Comparison of ENCODE assay signal across 27 cellular contexts in genomic region chr3:127769284-127770081, GRCh38. TPM values are rescaled to one million over a fixed set of nuclear protein-coding genes. Genes with fewer than 3 reads are reported as not detected.
A peak's percentile ranks its signal among the peaks of the same experiment; 100 is the strongest.
DNase-seq lines count a peak whose midpoint lies in the region; ATAC-seq, FAIRE-seq and TF ChIP-seq lines count a peak whose summit lies in the region.
"Had no signal": no experiment of that assay in that cellular context is flagged by ENCODE, and none has a peak within 500 bp of the region (broad histone marks: within the 10 kb centered on the region; RNA-seq: fewer than 3 reads in every experiment).

No MANE protein-coding gene starts in this region.

- CTCF ChIA-PET in A549 (lab: Yijun Ruan, JAX), result interaction anchor here (1.0 to 1.9 kb wide), 4 partner anchors 23 to 202 kb away, joined by 4 to 5 read pairs (median 4); partner anchors contain the start of gene MGLL
- CTCF ChIA-PET in PC-9 (lab: Charles Lee), result interaction anchor here (0.6 kb wide), 1 partner anchor 73 kb away, joined by 7 read pairs; no protein-coding TSS in a partner anchor

- H3K36me3 ChIP-seq in PC-9 (ENCODE audit: low read depth), result 0 out of 2 replicates have a peak, but pooled peaks cover 4% of the 10 kb centered on the region
- H3K36me3 ChIP-seq in fibroblast of lung (ENCODE audit: control insufficient read depth, insufficient read depth, low read length), result no peaks in the 10 kb centered on the region
- H3K36me3 ChIP-seq: prostate gland had no signal

- H3K9me3 ChIP-seq in A549 (no peaks in the 10 kb centered on the region), PC-9 (ENCODE audit: insufficient read depth, low read depth) (peaks cover 9% of the 10 kb centered on the region; the same call in 1 of the 2 replicates), fibroblast of lung (ENCODE audit: control insufficient read depth, insufficient read depth, low read depth, low read length) (no peaks in the 10 kb centered on the region)
- H3K9me3 ChIP-seq: prostate gland had no signal

- BruUV-seq in PC-9 (replicated peaks; lab: Mats Ljungman, UMichigan), result no TSS peak

- WGBS in A549 (ENCODE audit: missing lambda C conversion rate), result 94% methylated on average over 12 of the region's 13 CpGs

- H3K4me3 ChIP-seq in A549 (no peak overlapping the region), PC-9 (no peak overlapping the region), fibroblast of lung (replicated peaks in 1 of 4; ENCODE audit: control extremely low read depth in 1 of 4, insufficient read depth in 1 of 4, low read depth in 3 of 4, low read length in 4 of 4) (no peak overlapping the region)
- H3K4me3 ChIP-seq: BLaER1 treated with 17β-estradiol and CSF1 and Interleukin-3, amounts not matched to agents 10 nM and 100 nM; heart left ventricle; prostate gland; skin epidermis had no signal

- TF ChIP-seq POLR2A in A549 (IDR thresholded peaks at IDR 0.05; ENCODE audit: low read length), result no peak

- peaks cover 11% of the 10 kb centered on the region for H3K36me3 Mint-ChIP-seq in osteocyte (ENCODE audit: unreplicated experiment)
- H3K36me3 Mint-ChIP-seq: T-cell had no signal

- TF ChIP-seq RAD21 in A549 (conservative IDR thresholded peaks at IDR 0.05 in 1 of 2, IDR thresholded peaks at IDR 0.05 in 1 of 2), result no peak

- H3K9me3 Mint-ChIP-seq in osteocyte (ENCODE audit: unreplicated experiment), result peaks cover 7% of the 10 kb centered on the region

- H3K4me2 ChIP-seq in A549 (no peak overlapping the region), PC-9 (peak overlapping the region; percentile 69), fibroblast of lung (ENCODE audit: extremely low read depth, insufficient read depth, low read length) (peak overlapping the region; percentile 8)

- no peaks in the 10 kb centered on the region for H3K9me2 ChIP-seq in PC-9 (ENCODE audit: insufficient read depth)

- H3K4me1 Mint-ChIP-seq in osteocyte (ENCODE audit: unreplicated experiment), result peaks cover 83% of the 10 kb centered on the region
- H3K4me1 Mint-ChIP-seq: T-cell had no signal

- no peak for TF ChIP-seq EP300 in A549 (IDR thresholded peaks at IDR 0.05)

- H2AFZ ChIP-seq in PC-9 (no peak overlapping the region), fibroblast of lung (ENCODE audit: low read length) (no peak overlapping the region)

- no peaks in the 10 kb centered on the region for H3K27me3 ChIP-seq in PC-9 (ENCODE audit: insufficient read depth, low read depth)
- no peaks in the 10 kb centered on the region for H3K27me3 ChIP-seq in fibroblast of lung (ENCODE audit: control insufficient read depth, insufficient read depth, low read length)
- H3K27me3 ChIP-seq: BLaER1 treated with 17β-estradiol and CSF1 and Interleukin-3, amounts not matched to agents 10 nM and 100 nM; heart left ventricle had no signal

- POLR2A ChIA-PET in A549 (lab: Yijun Ruan, JAX) (no interaction called here), PC-9 (lab: Charles Lee; ENCODE audit: unreplicated experiment) (interaction anchor here (0.6 kb wide), 1 partner anchor 21 kb away, joined by 5 read pairs; no protein-coding TSS in a partner anchor)

- H3K27ac Mint-ChIP-seq in osteocyte (ENCODE audit: unreplicated experiment), result peak overlapping the region; percentile 94
- H3K27ac Mint-ChIP-seq: T-cell had no signal

- H3K79me2 ChIP-seq in PC-9 (ENCODE audit: low read depth) (no peaks in the 10 kb centered on the region), fibroblast of lung (ENCODE audit: control insufficient read depth, insufficient read depth, low read length) (peaks cover 63% of the 10 kb centered on the region)

- H4K20me1 ChIP-seq in PC-9 (ENCODE audit: insufficient read depth) (no peaks in the 10 kb centered on the region), fibroblast of lung (ENCODE audit: control insufficient read depth, extremely low read depth, insufficient read depth, low read length) (no peaks in the 10 kb centered on the region)
- H4K20me1 ChIP-seq: BLaER1 treated with 17β-estradiol and CSF1 and Interleukin-3, amounts not matched to agents 10 nM and 100 nM had no signal

- H3K4me1 ChIP-seq in A549 (peaks cover 52% of the 10 kb centered on the region), PC-9 (replicated peaks; ENCODE audit: insufficient read depth) (peaks cover 36% of the 10 kb centered on the region), fibroblast of lung (ENCODE audit: control insufficient read depth, extremely low read depth, insufficient read depth, low read length) (peaks cover 36% of the 10 kb centered on the region)
- H3K4me1 ChIP-seq: prostate gland had no signal

- H3K9ac ChIP-seq in fibroblast of lung (ENCODE audit: insufficient read depth, low read length), result no peak overlapping the region

- FAIRE-seq in A549 (lab: Jason Lieb, UNC) (no peak), RCC 7860 (lab: Jason Lieb, UNC) (no peak)
- FAIRE-seq: endometrium, H54, TTC549 had no signal

- intact Hi-C loops in PC-9 (cut with micrococcal nuclease; ENCODE audit: unreplicated experiment), result no loop called here

- no peaks in the 10 kb centered on the region for H3K27me3 Mint-ChIP-seq in osteocyte (ENCODE audit: unreplicated experiment)

- peaks cover 24% of the 10 kb centered on the region for H3F3A ChIP-seq in PC-9 (ENCODE audit: insufficient read depth, low read depth)

- no peak for ATAC-seq in A549
- no peak for ATAC-seq in GM21381 (IDR thresholded peaks at IDR 0.05; ENCODE audit: unreplicated experiment)
- ATAC-seq in GM21390 (IDR thresholded peaks at IDR 0.05; ENCODE audit: unreplicated experiment), result no peak
- ATAC-seq: activated T-cell treated with anti-CD3 and anti-CD28 coated beads, Interleukin-2, amount 50 U/mL, for 4 hours; T-cell had no signal

- TF ChIP-seq CTCF in A549 (IDR thresholded peaks at IDR 0.05) (no peak), PC-9 (conservative IDR thresholded peaks at IDR 0.05) (no peak), fibroblast of lung (conservative IDR thresholded peaks at IDR 0.05 in 1 of 2, IDR thresholded peaks at IDR 0.05 in 1 of 2; ENCODE audit: low read depth in 1 of 2, low read length in 2 of 2) (no peak), osteocyte (IDR thresholded peaks at IDR 0.05) (no peak)

- H3K4me3 Mint-ChIP-seq in osteocyte (ENCODE audit: unreplicated experiment), result no peak overlapping the region
- H3K4me3 Mint-ChIP-seq: activated T-cell treated with anti-CD3 and anti-CD28 coated beads, Interleukin-2, amount 50 U/mL, for 4 hours; nephron; T-cell had no signal

- DNase-seq in A549 (ENCODE audit: low read depth in 1 of 2, low spot score in 1 of 2) (no peak), PC-9 (no peak), fibroblast of lung (ENCODE audit: low read depth in 2 of 2) (no peak), osteocyte (ENCODE audit: extremely low spot score, unreplicated experiment) (no peak), RCC 7860 (ENCODE audit: low spot score) (no peak), NCI-H187 (lab: John Stamatoyannopoulos, UW) (no peak)
- DNase-seq: ACHN; activated CD4-positive, alpha-beta T cell treated with anti-CD3 and anti-CD28 coated beads for 1 hour; activated naive CD4-positive, alpha-beta T cell; activated T-cell treated with anti-CD3 and anti-CD28 coated beads, Interleukin-2, amount 50 U/mL, for 4 hours; KBM-7; NCI-H1694; NCI-H69; SIG-M5; stimulated activated CD4-positive, alpha-beta T cell treated with anti-CD3 and anti-CD28 coated beads, Interleukin-2, amount 100 ng/mL, for 48 hours; stimulated activated naive CD4-positive, alpha-beta T cell; T-cell had no signal

- H3K27ac ChIP-seq in A549 (peak overlapping the region; percentile 77 to 89), PC-9 (peak overlapping the region; percentile 71), fibroblast of lung (ENCODE audit: insufficient read depth, low read length) (peak overlapping the region; percentile 95)
- H3K27ac ChIP-seq: prostate gland had no signal

TF ChIP-seq in A549, 52 proteins besides CTCF, POLR2A, EP300 and RAD21:
- TF ChIP-seq HOXB5 (CRISPR knock-in tag; IDR thresholded peaks at IDR 0.05) (no peak), PHF8 (IDR thresholded peaks at IDR 0.05; ENCODE audit: borderline replicate concordance, low read depth) (no peak), RARB (CRISPR knock-in tag; IDR thresholded peaks at IDR 0.05) (no peak), ZFP36 (IDR thresholded peaks at IDR 0.05; ENCODE audit: borderline replicate concordance, partially characterized antibody) (no peak), ZSCAN20 (CRISPR knock-in tag; IDR thresholded peaks at IDR 0.05) (no peak), HES2 (IDR thresholded peaks at IDR 0.05) (no peak), HOXA7 (CRISPR knock-in tag; IDR thresholded peaks at IDR 0.05) (no peak)

RNA-seq across cellular contexts. Expression of gene MGLL, which starts 52.8 kb away (rescaled TPM):
- polyA plus RNA-seq in A549 (2011; rRNA removed) (38.5 and 40.2 TPM in 2 replicates), A549 (2017; fragmentation: RNase III; extraction: RNeasy Plus Mini Kit Qiagen cat#74134 plus additional on column Dnase treatment) (32.6 to 41.5 TPM (median 34.5 TPM) in 3 replicates), fibroblast of lung (69.8 and 122 TPM in 2 replicates)
- polyA plus RNA-seq in A549 (2012; cell fraction: cytosol; rRNA removed), result 22.0 and 29.9 TPM in 2 replicates
- polyA plus RNA-seq in A549 (2012; cell fraction: nucleus; rRNA removed), result 21.1 and 25.0 TPM in 2 replicates
- polyA minus RNA-seq in A549 (2011; rRNA and poly(A)+ RNA removed), result 41.6 and 58.3 TPM in 2 replicates
- total RNA-seq in PC-9 (2021) (28.2 and 30.7 TPM in 2 replicates), fibroblast of lung (15.2 and 60.1 TPM in 2 replicates), osteocyte (102 and 112 TPM in 2 replicates)
- polyA plus RNA-seq in fibroblast of lung (2012), result 101 and 175 TPM in 2 replicates
- 75.2 and 302 TPM in 2 replicates for polyA minus RNA-seq in fibroblast of lung (ENCODE audit: low replicate concordance)
